1 cellular context compared by ENCODE assay signal in genomic region chr2:215825709-215826108, GRCh38.
TF ChIP-seq lines count a peak whose summit lies in the region.

No MANE protein-coding gene starts in this region.

TF ChIP-seq in SK-N-SH treated with all-trans-retinoic acid at 6 μM for 48 hours, 23 proteins besides CTCF, POLR2A, EP300 and RAD21 (continued from another document):
- no peak for TF ChIP-seq GLIS3 (CRISPR knock-in tag; IDR thresholded peaks at IDR 0.05)
